1 cellular context compared by ENCODE assay signal in the genomic region with DNA sequence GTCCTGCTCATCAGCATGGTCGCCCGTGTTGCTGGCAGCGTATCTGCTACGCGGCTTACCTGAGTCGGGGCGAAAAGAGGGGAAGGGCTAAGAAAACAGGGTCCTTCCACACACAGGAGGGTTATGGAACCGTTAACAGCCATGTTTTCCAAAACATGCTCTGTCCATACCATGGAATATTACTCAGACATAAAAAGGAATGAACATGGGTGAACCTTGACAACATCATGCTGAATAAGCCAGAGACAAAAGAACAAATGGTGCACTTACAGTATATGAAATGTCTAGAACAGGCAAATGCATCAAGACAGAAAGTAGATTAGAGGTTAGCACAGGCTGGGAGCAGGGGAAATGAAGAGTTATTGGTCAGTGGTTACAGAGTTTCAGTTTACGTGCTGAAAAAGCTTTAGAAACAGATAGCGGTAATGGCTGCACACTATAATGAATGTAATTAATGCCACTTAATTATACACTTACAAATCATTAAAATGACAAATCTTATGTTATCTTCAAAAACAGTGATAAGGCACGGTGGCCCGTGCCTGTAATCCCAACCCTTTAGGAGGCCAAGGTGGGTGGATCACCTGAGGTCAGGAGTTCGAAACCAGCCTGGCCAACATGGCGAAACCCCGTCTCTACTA.
TF ChIP-seq lines count a peak whose summit lies in the region.

No MANE protein-coding gene starts in this region.

TF ChIP-seq in GM12878, 131 proteins besides CTCF, POLR2A, EP300 and RAD21:
- TF ChIP-seq TARDBP (IDR thresholded peaks at IDR 0.05; ENCODE audit: borderline replicate concordance), result no peak
- TF ChIP-seq, protein P1, sequence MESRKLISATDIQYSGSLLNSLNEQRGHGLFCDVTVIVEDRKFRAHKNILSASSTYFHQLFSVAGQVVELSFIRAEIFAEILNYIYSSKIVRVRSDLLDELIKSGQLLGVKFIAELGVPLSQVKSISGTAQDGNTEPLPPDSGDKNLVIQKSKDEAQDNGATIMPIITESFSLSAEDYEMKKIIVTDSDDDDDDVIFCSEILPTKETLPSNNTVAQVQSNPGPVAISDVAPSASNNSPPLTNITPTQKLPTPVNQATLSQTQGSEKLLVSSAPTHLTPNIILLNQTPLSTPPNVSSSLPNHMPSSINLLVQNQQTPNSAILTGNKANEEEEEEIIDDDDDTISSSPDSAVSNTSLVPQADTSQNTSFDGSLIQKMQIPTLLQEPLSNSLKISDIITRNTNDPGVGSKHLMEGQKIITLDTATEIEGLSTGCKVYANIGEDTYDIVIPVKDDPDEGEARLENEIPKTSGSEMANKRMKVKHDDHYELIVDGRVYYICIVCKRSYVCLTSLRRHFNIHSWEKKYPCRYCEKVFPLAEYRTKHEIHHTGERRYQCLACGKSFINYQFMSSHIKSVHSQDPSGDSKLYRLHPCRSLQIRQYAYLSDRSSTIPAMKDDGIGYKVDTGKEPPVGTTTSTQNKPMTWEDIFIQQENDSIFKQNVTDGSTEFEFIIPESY (IDR thresholded peaks at IDR 0.05), result 0 out of 2 replicates have a peak, but pooled peaks have one; percentile 33
TF ChIP-seq in GM12878: peak in this region for 1.
